8 cellular contexts compared by ENCODE assay signal in genomic region chr17:81253358-81254131, GRCh38. TPM values are rescaled to one million over a fixed set of nuclear protein-coding genes. Genes with fewer than 3 reads are reported as not detected.
A peak's percentile ranks its signal among the peaks of the same experiment; 100 is the strongest.
DNase-seq lines count a peak whose midpoint lies in the region; ATAC-seq and TF ChIP-seq lines count a peak whose summit lies in the region.

No MANE protein-coding gene starts in this region.

- no peaks in the 10 kb centered on the region for H3K27me3 Mint-ChIP-seq in endodermal cell (ENCODE audit: insufficient read depth)
- H3K27me3 Mint-ChIP-seq in natural killer cell treated with Interleukin-12 subunit alpha and Interleukin-12 subunit beta and Interleukin-15 and Interleukin-18, amount 100 ng/mL, for 72 hours, result no peaks in the 10 kb centered on the region

- no peak overlapping the region for H3K9ac ChIP-seq in endodermal cell (ENCODE audit: extremely low read depth, low read length, poor library complexity, severe bottlenecking)

- no peak overlapping the region for H3K27ac ChIP-seq in endodermal cell (ENCODE audit: low read depth, low read length)

- peaks cover 3% of the 10 kb centered on the region for H3K4me1 Mint-ChIP-seq in endodermal cell
- H3K4me1 Mint-ChIP-seq in natural killer cell treated with Interleukin-12 subunit alpha and Interleukin-12 subunit beta and Interleukin-15 and Interleukin-18, amount 100 ng/mL, for 72 hours (ENCODE audit: low read depth in 2 of 2), result peaks cover 11 to 17% of the 10 kb centered on the region in 2 donors

- peaks cover 30% of the 10 kb centered on the region for H3K36me3 Mint-ChIP-seq in endodermal cell (ENCODE audit: low read depth)
- no peaks in the 10 kb centered on the region for H3K36me3 Mint-ChIP-seq in natural killer cell treated with Interleukin-12 subunit alpha and Interleukin-12 subunit beta and Interleukin-15 and Interleukin-18, amount 100 ng/mL, for 72 hours

- H3K36me3 ChIP-seq in endodermal cell (ENCODE audit: control insufficient read depth, insufficient read depth, low read length), result peaks cover 2% of the 10 kb centered on the region

- H3K9me3 Mint-ChIP-seq in endodermal cell, result no peaks in the 10 kb centered on the region
- H3K9me3 Mint-ChIP-seq in natural killer cell treated with Interleukin-12 subunit alpha and Interleukin-12 subunit beta and Interleukin-15 and Interleukin-18, amount 100 ng/mL, for 72 hours, result no peaks in the 10 kb centered on the region

- no peak overlapping the region for H3K4me3 Mint-ChIP-seq in endodermal cell
- no peak overlapping the region for H3K4me3 Mint-ChIP-seq in natural killer cell treated with Interleukin-12 subunit alpha and Interleukin-12 subunit beta and Interleukin-15 and Interleukin-18, amount 100 ng/mL, for 72 hours

- no peak overlapping the region for H3K4me3 ChIP-seq in endodermal cell (ENCODE audit: low read length)

- no peaks in the 10 kb centered on the region for H3K9me3 ChIP-seq in endodermal cell (ENCODE audit: control insufficient read depth, low read length)

- peak; percentile 89 for TF ChIP-seq CTCF in endodermal cell (conservative IDR thresholded peaks at IDR 0.05)

- no peaks in the 10 kb centered on the region for H3K27me3 ChIP-seq in endodermal cell (ENCODE audit: control insufficient read depth, insufficient read depth, low read length, poor library complexity, severe bottlenecking)

- 68 to 82% methylated on average over 12 to 19 of the region's 19 CpGs for WGBS in endodermal cell (ENCODE audit: insufficient coverage in 1 of 2, insufficient read length in 1 of 2), 2 experiments

- no peaks in the 10 kb centered on the region for H3K4me1 ChIP-seq in endodermal cell (ENCODE audit: control insufficient read depth, insufficient read depth, low read length)

- ATAC-seq in natural killer cell treated with Interleukin-12 subunit alpha and Interleukin-12 subunit beta and Interleukin-15 and Interleukin-18, amount 100 ng/mL, for 72 hours, result peak; percentile 43 to 64
- ATAC-seq in GM21526 (IDR thresholded peaks at IDR 0.05; ENCODE audit: low FRiP score, unreplicated experiment), result no peak

- DNase-seq in DMS53 (lab: John Stamatoyannopoulos, UW) (peak; percentile 52), DMS53 treated with DMSO at 0.1 percent for 48 hours (lab: John Stamatoyannopoulos, UW; ENCODE audit: unreplicated experiment) (no peak), NCI-H460 (ENCODE audit: extremely low read depth, low read depth) (peak; percentile 35), endodermal cell (peak; percentile 85), superior temporal gyrus (ENCODE audit: extremely low spot score) (peak; percentile 79)
- peak; percentile 24 to 43 for DNase-seq in activated CD8-positive, alpha-beta memory T cell treated with anti-CD3 and anti-CD28 coated beads for 1 hour (ENCODE audit: extremely low read depth in 1 of 2, low read depth in 1 of 2)
- DNase-seq in natural killer cell treated with Interleukin-12 subunit alpha and Interleukin-12 subunit beta and Interleukin-15 and Interleukin-18, amount 100 ng/mL, for 72 hours (ENCODE audit: low spot score), result no peak

- H3K27ac Mint-ChIP-seq in endodermal cell, result peak overlapping the region; percentile 83
- no peak overlapping the region for H3K27ac Mint-ChIP-seq in natural killer cell treated with Interleukin-12 subunit alpha and Interleukin-12 subunit beta and Interleukin-15 and Interleukin-18, amount 100 ng/mL, for 72 hours

RNA-seq across cellular contexts. Expression of gene NDUFAF8, which starts 14.4 kb away (rescaled TPM):
- 78.3 and 88.5 TPM in 2 replicates for total RNA-seq in NCI-H460 (2014; rRNA removed; shearing (Covaris generic))
- 58.9 and 222 TPM in 2 replicates for polyA plus RNA-seq in NCI-H460 (2014; cell fraction: nucleus; rRNA removed)
- total RNA-seq in endodermal cell, result 10 to 100 TPM; 42.7 to 48.7 TPM
- polyA plus RNA-seq in endodermal cell (2013, experiment 1 of 2), result 60.9 TPM
- polyA plus RNA-seq in endodermal cell (2013, experiment 2 of 2), result 52.0 TPM
- 100 to 1,000 TPM in 1 of 2 donors, 10 to 100 TPM in 1; 58.1 to 107 TPM for total RNA-seq in natural killer cell treated with Interleukin-12 subunit alpha and Interleukin-12 subunit beta and Interleukin-15 and Interleukin-18, amount 100 ng/mL, for 72 hours

RNA-seq across cellular contexts. Expression of gene TEPSIN, which starts 14.7 kb away (rescaled TPM):
- total RNA-seq in NCI-H460 (2014; rRNA removed; shearing (Covaris generic)), result 18.3 and 19.6 TPM in 2 replicates
- polyA plus RNA-seq in NCI-H460 (2014; cell fraction: nucleus; rRNA removed), result 146 and 154 TPM in 2 replicates
- 10 to 100 TPM; 30.0 to 45.0 TPM for total RNA-seq in endodermal cell
- polyA plus RNA-seq in endodermal cell (2013, experiment 1 of 2), result 24.6 TPM
- 21.1 TPM for polyA plus RNA-seq in endodermal cell (2013, experiment 2 of 2)
- total RNA-seq in natural killer cell treated with Interleukin-12 subunit alpha and Interleukin-12 subunit beta and Interleukin-15 and Interleukin-18, amount 100 ng/mL, for 72 hours, result 10 to 100 TPM; 47.9 to 61.7 TPM

RNA-seq across cellular contexts. Expression of gene CEP131, which starts 30.8 kb away (rescaled TPM):
- total RNA-seq in NCI-H460 (2014; rRNA removed; shearing (Covaris generic)), result 5.2 TPM in 2 replicates
- 24.9 and 28.1 TPM in 2 replicates for polyA plus RNA-seq in NCI-H460 (2014; cell fraction: nucleus; rRNA removed)
- total RNA-seq in endodermal cell, result 10 to 100 TPM; 23.2 to 28.0 TPM
- 30.3 TPM for polyA plus RNA-seq in endodermal cell (2013, experiment 1 of 2)
- 24.0 TPM for polyA plus RNA-seq in endodermal cell (2013, experiment 2 of 2)
- 10 to 100 TPM in 1 of 2 donors, 1 to 10 TPM in 1; 7.8 to 14.5 TPM for total RNA-seq in natural killer cell treated with Interleukin-12 subunit alpha and Interleukin-12 subunit beta and Interleukin-15 and Interleukin-18, amount 100 ng/mL, for 72 hours

RNA-seq across cellular contexts. Expression of gene SLC38A10, which starts 41.6 kb away (rescaled TPM):
- total RNA-seq in NCI-H460 (2014; rRNA removed; shearing (Covaris generic)), result 41.8 and 49.3 TPM in 2 replicates
- 118 and 138 TPM in 2 replicates for polyA plus RNA-seq in NCI-H460 (2014; cell fraction: nucleus; rRNA removed)
- 10 to 100 TPM; 60.2 to 90.3 TPM for total RNA-seq in endodermal cell
- 30.6 TPM for polyA plus RNA-seq in endodermal cell (2013, experiment 1 of 2)
- 33.5 TPM for polyA plus RNA-seq in endodermal cell (2013, experiment 2 of 2)
- total RNA-seq in natural killer cell treated with Interleukin-12 subunit alpha and Interleukin-12 subunit beta and Interleukin-15 and Interleukin-18, amount 100 ng/mL, for 72 hours, result 100 to 1,000 TPM in 1 of 2 donors, 10 to 100 TPM in 1; 92.4 to 136 TPM

Comparison
In these comparisons a context has a peak if more than half of its experiments do, and no peak if none do; other contexts are left out.
1. DNase-seq: peak in DMS53 (single experiment), NCI-H460 (single experiment), activated CD8-positive, alpha-beta memory T cell treated with anti-CD3 and anti-CD28 coated beads for 1 hour (2 of 2), endodermal cell (single experiment) and superior temporal gyrus (single experiment); none in DMS53 treated with DMSO at 0.1 percent for 48 hours (single experiment) and natural killer cell treated with Interleukin-12 subunit alpha and Interleukin-12 subunit beta and Interleukin-15 and Interleukin-18, amount 100 ng/mL, for 72 hours (single experiment).